In genomic region chr2:242088044-242088443, GRCh38 we compare ENCODE assay signal across 8 cellular contexts.
A peak's percentile ranks its signal among the peaks of the same experiment; 100 is the strongest.
DNase-seq lines count a peak whose midpoint lies in the region; ATAC-seq and TF ChIP-seq lines count a peak whose summit lies in the region.
"Not testable (repeated sequence)": the region's sequence is repeated elsewhere in the genome, so short reads cannot be mapped to it uniquely, and the experiment has no call there.

No MANE protein-coding gene starts in this region.

- peak; percentile 35 for ATAC-seq in GM21381 (IDR thresholded peaks at IDR 0.05; ENCODE audit: unreplicated experiment)
- peak; percentile 22 for ATAC-seq in HG03108 (IDR thresholded peaks at IDR 0.05; ENCODE audit: unreplicated experiment)
- peak; percentile 53 for ATAC-seq in mucosa of descending colon
- peak; percentile 48 for ATAC-seq in stimulated activated naive CD8-positive, alpha-beta T cell treated with anti-CD3 and anti-CD28 coated beads, Interleukin-15, Interleukin-2, amounts not matched to agents 100 U/mL and 50 U/mL, for 24 hours

- H3K36me3 ChIP-seq in mucosa of descending colon (ENCODE audit: low read depth), result not testable (repeated sequence)

- not testable (repeated sequence) for H3K9me3 Mint-ChIP-seq in activated naive CD4-positive, alpha-beta T cell treated with anti-CD3 and anti-CD28 coated beads for 36 hours

- intact Hi-C loops in activated naive CD4-positive, alpha-beta T cell treated with anti-CD3 and anti-CD28 coated beads for 36 hours (cut with micrococcal nuclease), result loop anchor here (1.0 to 5.0 kb wide), 2 partner anchors 56 to 207 kb away; no protein-coding TSS in a partner anchor
- intact Hi-C loops in mucosa of descending colon (cut with DNase I, micrococcal nuclease), result not testable (repeated sequence)

- H3K27me3 Mint-ChIP-seq in activated naive CD4-positive, alpha-beta T cell treated with anti-CD3 and anti-CD28 coated beads for 36 hours (ENCODE audit: low read depth), result not testable (repeated sequence)

- CTCF ChIA-PET in activated naive CD4-positive, alpha-beta T cell treated with anti-CD3 and anti-CD28 coated beads for 36 hours (lab: Charles Lee), result not testable (repeated sequence)

- H3K36me3 Mint-ChIP-seq in activated naive CD4-positive, alpha-beta T cell treated with anti-CD3 and anti-CD28 coated beads for 36 hours (ENCODE audit: low read depth), result not testable (repeated sequence)

- H3K4me3 ChIP-seq in mucosa of descending colon, result peak overlapping the region; percentile 84

- DNase-seq in DMS79 (lab: John Stamatoyannopoulos, UW) (peak; percentile 43), OCI-M1 (lab: John Stamatoyannopoulos, UW) (peak; percentile 26), fibroblast of gingiva (ENCODE audit: low read depth) (peak; percentile 13)
- DNase-seq in activated naive CD4-positive, alpha-beta T cell treated with anti-CD3 and anti-CD28 coated beads for 36 hours, result peak; percentile 43
- DNase-seq in mucosa of descending colon; stimulated activated naive CD8-positive, alpha-beta T cell treated with anti-CD3 and anti-CD28 coated beads, Interleukin-15, Interleukin-2, amounts not matched to agents 100 U/mL and 50 U/mL, for 24 hours: not testable (repeated sequence)

- TF ChIP-seq CTCF in mucosa of descending colon (IDR thresholded peaks at IDR 0.05), result not testable (repeated sequence)

- not testable (repeated sequence) for H3K9me3 ChIP-seq in mucosa of descending colon

- peaks cover 34% of the 10 kb centered on the region for H3K4me1 Mint-ChIP-seq in activated naive CD4-positive, alpha-beta T cell treated with anti-CD3 and anti-CD28 coated beads for 36 hours (ENCODE audit: low read depth)

- H3K4me1 ChIP-seq in mucosa of descending colon (ENCODE audit: low read depth), result not testable (repeated sequence)

- peak overlapping the region; percentile 87 for H3K4me3 Mint-ChIP-seq in activated naive CD4-positive, alpha-beta T cell treated with anti-CD3 and anti-CD28 coated beads for 36 hours

- not testable (repeated sequence) for H3K27ac Mint-ChIP-seq in activated naive CD4-positive, alpha-beta T cell treated with anti-CD3 and anti-CD28 coated beads for 36 hours
